ENCODE assay signal across 20 cellular contexts in the genomic region with DNA sequence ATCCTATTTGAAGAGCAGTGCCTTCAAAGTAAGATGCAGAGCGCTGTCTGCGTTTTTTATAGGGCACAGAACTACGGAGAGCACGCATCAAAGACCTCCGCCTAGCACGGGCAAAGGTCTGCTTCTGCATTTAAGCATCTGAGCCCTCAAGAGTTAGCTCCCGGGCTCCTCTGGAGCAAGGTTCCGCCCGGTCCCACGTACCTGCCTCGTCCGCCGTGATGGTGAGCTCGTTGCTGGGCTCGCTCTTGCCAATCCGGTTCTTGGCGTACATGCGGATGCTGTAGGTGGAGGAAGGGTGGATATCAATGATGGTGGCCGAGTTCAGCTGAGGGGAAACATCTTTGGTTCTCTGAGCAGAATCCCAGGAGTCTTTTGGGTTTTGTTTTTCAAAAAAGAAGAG.
"Had no signal": no experiment of that assay in that cellular context is flagged by ENCODE, and none has a peak within 500 bp of the region (broad histone marks: within the 10 kb centered on the region; RNA-seq: fewer than 3 reads in every experiment).

No MANE protein-coding gene starts in this region.

- H3K4me2 ChIP-seq: hepatocyte had no signal

- H3K4me3 ChIP-seq: coronary artery, esophagus muscularis mucosa, gastroesophageal sphincter, heart left ventricle, hepatocyte, left lung, lower lobe of right lung, mucosa of descending colon had no signal

- H3K9me3 ChIP-seq: esophagus muscularis mucosa, gastroesophageal sphincter, heart left ventricle, lower lobe of right lung, mucosa of descending colon had no signal

- DNase-seq: dermis blood vessel endothelial cell; effector CD4-positive, alpha-beta T cell; effector memory CD4-positive, alpha-beta T cell; foreskin keratinocyte; immature natural killer cell; islet precursor cell; left cardiac atrium; left lung; left ventricle myocardium superior; lower lobe of right lung; mesenchymal stem cell; mucosa of descending colon had no signal

- H3K36me3 ChIP-seq: esophagus muscularis mucosa, gastroesophageal sphincter, heart left ventricle, left lung, lower lobe of right lung had no signal

- H3K27ac ChIP-seq: coronary artery, esophagus muscularis mucosa, foreskin keratinocyte, gastroesophageal sphincter, heart left ventricle, hepatocyte, left lung, lower lobe of right lung had no signal

- ATAC-seq: foreskin keratinocyte, gastroesophageal sphincter, heart left ventricle, left cardiac atrium, left lung, left ventricle myocardium superior, lower lobe of right lung, mucosa of descending colon had no signal

- FAIRE-seq: colon, endothelial cell of umbilical vein, frontal cortex had no signal

- H3K4me1 ChIP-seq: esophagus muscularis mucosa, foreskin keratinocyte, gastroesophageal sphincter, heart left ventricle, left lung, lower lobe of right lung had no signal

- H3K27me3 ChIP-seq: foreskin keratinocyte, gastroesophageal sphincter, hepatocyte had no signal
